In the genomic region with DNA sequence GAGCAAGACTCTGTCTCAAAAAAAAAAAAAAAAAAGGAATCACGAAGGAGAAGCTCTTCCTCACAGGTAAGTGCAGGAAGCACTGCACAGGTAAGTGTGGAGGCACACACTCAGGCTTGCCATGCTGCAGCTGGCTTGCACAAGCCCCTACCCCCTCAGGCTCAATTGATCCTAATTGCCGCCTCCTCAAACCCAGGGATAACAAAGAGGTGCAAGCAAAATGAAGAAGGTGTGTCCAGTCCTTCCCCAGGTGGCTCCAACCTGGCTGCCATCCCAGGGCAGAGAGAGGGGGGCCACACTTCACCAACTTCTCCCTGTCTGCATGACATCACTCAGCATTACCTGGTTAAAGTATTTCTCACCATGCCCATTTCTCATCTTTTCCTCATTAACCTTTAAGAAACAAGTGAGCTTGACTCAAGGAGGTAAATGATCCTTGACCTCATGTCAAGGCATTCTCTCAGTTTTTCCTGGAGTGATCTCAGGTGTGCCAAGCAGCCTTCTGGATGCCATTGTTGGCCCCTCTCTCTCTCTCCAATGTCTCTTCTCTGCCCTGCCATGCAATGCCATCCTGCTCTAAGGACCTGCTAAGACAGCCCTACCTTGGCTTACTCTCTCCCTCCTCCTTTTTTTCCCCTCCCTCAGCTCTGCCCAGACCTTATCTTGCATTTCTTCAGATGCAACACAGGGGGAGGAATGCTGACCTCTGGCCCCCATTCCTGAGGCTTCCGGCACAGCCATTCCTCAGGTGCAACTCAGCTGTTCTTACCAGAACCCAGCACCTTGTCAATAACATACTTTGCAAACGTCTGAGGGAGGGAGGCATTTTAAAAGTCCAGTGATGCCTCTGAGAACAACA, we compare ENCODE assay signal across 28 cellular contexts. TPM values are rescaled to one million over a fixed set of nuclear protein-coding genes. Genes with fewer than 3 reads are reported as not detected.
DNase-seq lines count a peak whose midpoint lies in the region; ATAC-seq and TF ChIP-seq lines count a peak whose summit lies in the region.
"Had no signal": no experiment of that assay in that cellular context is flagged by ENCODE, and none has a peak within 500 bp of the region (broad histone marks: within the 10 kb centered on the region; RNA-seq: fewer than 3 reads in every experiment).

No MANE protein-coding gene starts in this region.

- H3F3A ChIP-seq in GM23338 (replicated peaks; ENCODE audit: low read depth) = no peaks in the 10 kb centered on the region

- H4K8ac ChIP-seq in trophoblast cell (ENCODE audit: low read depth, low read length) = peak overlapping the region; percentile 32

- intact Hi-C loops in naive thymus-derived CD4-positive, alpha-beta T cell (cut with micrococcal nuclease) = no loop called here
- intact Hi-C loops in natural killer cell (cut with micrococcal nuclease) = no loop called here

- peak; percentile 15 for DNase-seq in GM23338 (ENCODE audit: low spot score)
- DNase-seq in NCI-H69 (lab: John Stamatoyannopoulos, UW) = peak; percentile 53
- DNase-seq in coronary artery (ENCODE audit: low spot score) = peak; percentile 43
- DNase-seq in trophoblast cell = peak; percentile 88 to 90
- no peak for DNase-seq in naive thymus-derived CD4-positive, alpha-beta T cell
- no peak for DNase-seq in natural killer cell
- DNase-seq: activated B cell treated with CpG ODN at 0.5 μM for 24 hours; activated CD8-positive, alpha-beta T cell treated with anti-CD3 and anti-CD28 coated beads, Interleukin-2, amount 10 ng/mL, durations not matched to agents 7 days and 5 days; activated T-cell treated with anti-CD3 and anti-CD28 coated beads, Interleukin-2, amount 50 U/mL, for 72 hours; DND-41; effector CD8-positive, alpha-beta T cell; Karpas-422; NCI-H1048; NCI-H2171; stimulated activated naive CD4-positive, alpha-beta T cell treated with Interleukin-2 at 50 U/mL for 16 hours had no signal

- H3K18ac ChIP-seq in trophoblast cell (ENCODE audit: low read length) = no peak overlapping the region

- peak; percentile 70 for ATAC-seq in GM23338
- no peak for ATAC-seq in naive thymus-derived CD4-positive, alpha-beta T cell
- no peak for ATAC-seq in GM19351 (IDR thresholded peaks at IDR 0.05; ENCODE audit: unreplicated experiment)
- no peak for ATAC-seq in natural killer cell
- ATAC-seq: activated CD8-positive, alpha-beta T cell treated with anti-CD3 and anti-CD28 coated beads, Interleukin-2, amount 10 ng/mL, durations not matched to agents 7 days and 5 days; activated T-cell treated with anti-CD3 and anti-CD28 coated beads, Interleukin-2, amount 50 U/mL, for 72 hours; CD8-positive, alpha-beta T cell had no signal

- H3K9ac ChIP-seq in trophoblast cell (ENCODE audit: low read length) = no peak overlapping the region
- H3K9ac ChIP-seq: neural progenitor cell had no signal

- H3K27ac Mint-ChIP-seq in GM23338 (no peak overlapping the region), natural killer cell (no peak overlapping the region)
- H3K27ac Mint-ChIP-seq in naive thymus-derived CD4-positive, alpha-beta T cell = peak overlapping the region in 1 of 9 donors; percentile 5
- H3K27ac Mint-ChIP-seq: activated B cell treated with CpG ODN at 0.5 μM for 24 hours; activated CD8-positive, alpha-beta T cell treated with anti-CD3 and anti-CD28 coated beads, Interleukin-2, amount 10 ng/mL, durations not matched to agents 7 days and 5 days; activated naive CD4-positive, alpha-beta T cell treated with anti-CD3 and anti-CD28 coated beads, Interleukin-2, amount 50 U/mL, for 24 hours; activated T-cell treated with anti-CD3 and anti-CD28 coated beads, Interleukin-2, amount 50 U/mL, for 72 hours; CD8-positive, alpha-beta T cell; neural progenitor cell; progenitor cell of endocrine pancreas had no signal

- H2BK120ac ChIP-seq in trophoblast cell (ENCODE audit: insufficient read depth, low read length, poor library complexity) = no peak overlapping the region

- H3K4me1 Mint-ChIP-seq in GM23338 (peaks cover 9% of the 10 kb centered on the region), natural killer cell (no peaks in the 10 kb centered on the region)
- H3K4me1 Mint-ChIP-seq in naive thymus-derived CD4-positive, alpha-beta T cell = no peaks in the 10 kb centered on the region
- H3K4me1 Mint-ChIP-seq: activated B cell treated with CpG ODN at 0.5 μM for 24 hours; activated naive CD4-positive, alpha-beta T cell treated with anti-CD3 and anti-CD28 coated beads, Interleukin-2, amount 50 U/mL, for 24 hours had no signal

- no peaks in the 10 kb centered on the region; the same call in 2 of the 3 replicates for H3K36me3 Mint-ChIP-seq in GM23338 (ENCODE audit: low read depth)
- H3K36me3 Mint-ChIP-seq in naive thymus-derived CD4-positive, alpha-beta T cell = no peaks in the 10 kb centered on the region
- H3K36me3 Mint-ChIP-seq in natural killer cell = no peaks in the 10 kb centered on the region
- H3K36me3 Mint-ChIP-seq: activated naive CD4-positive, alpha-beta T cell treated with anti-CD3 and anti-CD28 coated beads, Interleukin-2, amount 50 U/mL, for 24 hours; CD8-positive, alpha-beta T cell; neural progenitor cell had no signal

- H3K4me2 ChIP-seq in GM23338 (no peak overlapping the region), trophoblast cell (ENCODE audit: low read length) (peak overlapping the region; percentile 16)
- H3K4me2 ChIP-seq: neural progenitor cell had no signal

- no peak overlapping the region for H2BK5ac ChIP-seq in trophoblast cell (ENCODE audit: low read depth, low read length, poor library complexity)

- no peaks in the 10 kb centered on the region for H4K20me1 ChIP-seq in GM23338 (replicated peaks; ENCODE audit: insufficient read depth)

- H2AK5ac ChIP-seq in trophoblast cell (ENCODE audit: low read length) = no peak overlapping the region

- H3K14ac ChIP-seq in trophoblast cell (ENCODE audit: low read length) = no peak overlapping the region

- H3K27me3 ChIP-seq in GM23338 (ENCODE audit: insufficient read depth) (no peaks in the 10 kb centered on the region), trophoblast cell (ENCODE audit: insufficient read depth, low read length) (no peaks in the 10 kb centered on the region)
- no peaks in the 10 kb centered on the region for H3K27me3 ChIP-seq in naive thymus-derived CD4-positive, alpha-beta T cell (ENCODE audit: control insufficient read depth in 2 of 2, insufficient read depth in 2 of 2, low read length in 2 of 2)
- H3K27me3 ChIP-seq: neural progenitor cell had no signal

- no peak overlapping the region for H3K23ac ChIP-seq in trophoblast cell (ENCODE audit: low read length)

- no peak overlapping the region for H3K4me3 ChIP-seq in GM23338
- H3K4me3 ChIP-seq in coronary artery = no peak overlapping the region
- no peak overlapping the region for H3K4me3 ChIP-seq in trophoblast cell (ENCODE audit: low read depth, low read length)
- H3K4me3 ChIP-seq in naive thymus-derived CD4-positive, alpha-beta T cell (ENCODE audit: low read length) = no peak overlapping the region
- H3K4me3 ChIP-seq: esophagus muscularis mucosa, neural progenitor cell, SK-N-MC had no signal

- no peak overlapping the region for H3K4ac ChIP-seq in trophoblast cell (ENCODE audit: low read depth, low read length)

- no peak overlapping the region for H3K4me3 Mint-ChIP-seq in GM23338
- H3K4me3 Mint-ChIP-seq in naive thymus-derived CD4-positive, alpha-beta T cell = no peak overlapping the region
- H3K4me3 Mint-ChIP-seq in natural killer cell = no peak overlapping the region
- H3K4me3 Mint-ChIP-seq: activated B cell treated with CpG ODN at 0.5 μM for 24 hours; activated CD8-positive, alpha-beta T cell treated with anti-CD3 and anti-CD28 coated beads, Interleukin-2, amount 10 ng/mL, durations not matched to agents 7 days and 5 days; activated naive CD4-positive, alpha-beta T cell treated with anti-CD3 and anti-CD28 coated beads, Interleukin-2, amount 50 U/mL, for 24 hours; activated T-cell treated with anti-CD3 and anti-CD28 coated beads, Interleukin-2, amount 50 U/mL, for 72 hours; CD8-positive, alpha-beta T cell; neural progenitor cell had no signal

- H3K9me3 ChIP-seq in trophoblast cell (ENCODE audit: insufficient read depth, low read depth, low read length) = no peaks in the 10 kb centered on the region
- H3K9me3 ChIP-seq in naive thymus-derived CD4-positive, alpha-beta T cell (ENCODE audit: control insufficient read depth in 2 of 3, low read length in 3 of 3) = no peaks in the 10 kb centered on the region
- H3K9me3 ChIP-seq: esophagus muscularis mucosa had no signal

- H3K36me3 ChIP-seq in GM23338 (ENCODE audit: insufficient read depth) (no peaks in the 10 kb centered on the region), trophoblast cell (ENCODE audit: control insufficient read depth in 1 of 2, insufficient read depth in 2 of 2, low read length in 2 of 2) (no peaks in the 10 kb centered on the region)
- no peaks in the 10 kb centered on the region for H3K36me3 ChIP-seq in naive thymus-derived CD4-positive, alpha-beta T cell (ENCODE audit: control insufficient read depth in 2 of 3, insufficient read depth in 3 of 3, low read length in 3 of 3)
- H3K36me3 ChIP-seq: esophagus muscularis mucosa had no signal

- no CpG with 5 or more reads among the region's 4 CpGs for WGBS in trophoblast cell (ENCODE audit: extremely low coverage, insufficient coverage, insufficient read length)

- H4K12ac ChIP-seq in trophoblast cell (ENCODE audit: low read depth, low read length) = no peak overlapping the region

- CTCF ChIA-PET in naive thymus-derived CD4-positive, alpha-beta T cell (lab: Charles Lee) = interaction anchor here (0.7 to 1.1 kb wide), 3 partner anchors 18 to 306 kb away, joined by 3 to 6 read pairs (median 4); no protein-coding TSS in a partner anchor

- H2BK12ac ChIP-seq in trophoblast cell (ENCODE audit: low read length) = peak overlapping the region; percentile 69

- TF ChIP-seq CTCF in GM23338 (conservative IDR thresholded peaks at IDR 0.05; ENCODE audit: low read depth in 2 of 2) (no peak), coronary artery (IDR thresholded peaks at IDR 0.05) (no peak), natural killer cell (IDR thresholded peaks at IDR 0.05) (no peak)

- POLR2A ChIA-PET in naive thymus-derived CD4-positive, alpha-beta T cell (lab: Charles Lee) = interaction anchor here (0.6 kb wide), 1 partner anchor 514 kb away, joined by 4 read pairs; no protein-coding TSS in a partner anchor

- peak overlapping the region; percentile 66 for H4K91ac ChIP-seq in trophoblast cell (ENCODE audit: low read depth, low read length)

- H3K27ac ChIP-seq in GM23338 (ENCODE audit: low read depth) (no peak overlapping the region), coronary artery (no peak overlapping the region), trophoblast cell (ENCODE audit: low read depth, low read length) (peak overlapping the region; percentile 7)
- H3K27ac ChIP-seq in naive thymus-derived CD4-positive, alpha-beta T cell (ENCODE audit: low read depth, low read length) = no peak overlapping the region
- H3K27ac ChIP-seq: esophagus muscularis mucosa, neural progenitor cell, SK-N-MC had no signal

- H3K4me1 ChIP-seq in GM23338 (ENCODE audit: insufficient read depth) (no peaks in the 10 kb centered on the region), trophoblast cell (ENCODE audit: control insufficient read depth in 1 of 2, insufficient read depth in 2 of 2, low read length in 2 of 2) (peaks cover 18 to 20% of the 10 kb centered on the region in 2 experiments)
- no peaks in the 10 kb centered on the region for H3K4me1 ChIP-seq in naive thymus-derived CD4-positive, alpha-beta T cell (ENCODE audit: control insufficient read depth in 2 of 2, insufficient read depth in 2 of 2, low read length in 2 of 2)
- H3K4me1 ChIP-seq: esophagus muscularis mucosa had no signal

- peaks cover 5% of the 10 kb centered on the region for H3K79me1 ChIP-seq in trophoblast cell (ENCODE audit: low read length)

- peaks cover 6% of the 10 kb centered on the region; the same call in 2 of the 3 replicates for H3K9me3 Mint-ChIP-seq in GM23338
- H3K9me3 Mint-ChIP-seq in naive thymus-derived CD4-positive, alpha-beta T cell = peaks cover 0 to 8% (median 0%) of the 10 kb centered on the region in 11 donors
- H3K9me3 Mint-ChIP-seq in natural killer cell = no peaks in the 10 kb centered on the region
- H3K9me3 Mint-ChIP-seq: activated naive CD4-positive, alpha-beta T cell treated with anti-CD3 and anti-CD28 coated beads, Interleukin-2, amount 50 U/mL, for 24 hours; CD8-positive, alpha-beta T cell had no signal

- H3K27me3 Mint-ChIP-seq in GM23338 (ENCODE audit: insufficient read depth, low read depth, poor library complexity) = peaks cover 3% of the 10 kb centered on the region
- H3K27me3 Mint-ChIP-seq in naive thymus-derived CD4-positive, alpha-beta T cell = peaks cover 0 to 26% (median 4%) of the 10 kb centered on the region in 5 donors
- peaks cover 0 to 23% of the 10 kb centered on the region in 2 donors for H3K27me3 Mint-ChIP-seq in natural killer cell (ENCODE audit: low read depth in 2 of 2)
- H3K27me3 Mint-ChIP-seq: activated naive CD4-positive, alpha-beta T cell treated with anti-CD3 and anti-CD28 coated beads, Interleukin-2, amount 50 U/mL, for 24 hours had no signal

- H3K79me2 ChIP-seq in GM23338 (replicated peaks; ENCODE audit: insufficient read depth) (no peaks in the 10 kb centered on the region), trophoblast cell (ENCODE audit: control insufficient read depth, insufficient read depth, low read length, poor library complexity) (no peaks in the 10 kb centered on the region)

- H2AFZ ChIP-seq in GM23338 (no peak overlapping the region), trophoblast cell (ENCODE audit: insufficient read depth, low read length, poor library complexity) (no peak overlapping the region)
- H2AFZ ChIP-seq: neural progenitor cell had no signal

- no peaks in the 10 kb centered on the region for H3K9me2 ChIP-seq in GM23338 (ENCODE audit: insufficient read depth)

RNA-seq across cellular contexts. Expression of gene TRPV6, which starts 13.1 kb away (rescaled TPM):
- total RNA-seq in GM23338 (2014; rRNA removed; shearing (Covaris generic)) = 0.43 and 0.80 TPM in 2 replicates
- polyA plus RNA-seq in GM23338 (2016; fragmentation: Nextera tagmentation; extraction: Ambion mirVana) = 0.08 and 0.17 TPM in 2 replicates
- 1.2 and 1.3 TPM in 2 replicates for polyA plus RNA-seq in trophoblast cell (2013)
- total RNA-seq in naive thymus-derived CD4-positive, alpha-beta T cell = under 1 TPM in 1 of 5 experiments, not detected in 4; 0.05 TPM
- polyA plus RNA-seq in naive thymus-derived CD4-positive, alpha-beta T cell = not detected
- not detected for total RNA-seq in natural killer cell
- total RNA-seq: activated B cell treated with CpG ODN at 0.5 μM for 24 hours; activated CD8-positive, alpha-beta T cell treated with anti-CD3 and anti-CD28 coated beads, Interleukin-2, amount 10 ng/mL, durations not matched to agents 7 days and 5 days; CD8-positive, alpha-beta T cell; esophagus muscularis mucosa; H4; skeletal muscle tissue had no signal

RNA-seq across cellular contexts. Expression of gene TRPV5, which starts 34.9 kb away (rescaled TPM):
- total RNA-seq in GM23338 (2014; rRNA removed; shearing (Covaris generic)) = not detected in 2 replicates
- not detected in 2 replicates for polyA plus RNA-seq in GM23338 (2016; fragmentation: Nextera tagmentation; extraction: Ambion mirVana)
- polyA plus RNA-seq in trophoblast cell (2013) = 0.03 TPM in 1 of 2 replicates, not detected in the other
- total RNA-seq in naive thymus-derived CD4-positive, alpha-beta T cell = not detected
- polyA plus RNA-seq in naive thymus-derived CD4-positive, alpha-beta T cell = not detected
- not detected for total RNA-seq in natural killer cell
- total RNA-seq: activated CD8-positive, alpha-beta T cell treated with anti-CD3 and anti-CD28 coated beads, Interleukin-2, amount 10 ng/mL, durations not matched to agents 7 days and 5 days; astrocyte; CD8-positive, alpha-beta T cell; H4; mononuclear cell; skeletal muscle tissue had no signal

RNA-seq across cellular contexts. Expression of gene LLCFC1, which starts 40.7 kb away (rescaled TPM):
- not detected in 2 replicates for total RNA-seq in GM23338 (2014; rRNA removed; shearing (Covaris generic))
- not detected in 2 replicates for polyA plus RNA-seq in GM23338 (2016; fragmentation: Nextera tagmentation; extraction: Ambion mirVana)
- not detected in 2 replicates for polyA plus RNA-seq in trophoblast cell (2013)
- under 1 TPM in 1 of 5 experiments, not detected in 4; 0.76 TPM for total RNA-seq in naive thymus-derived CD4-positive, alpha-beta T cell
- polyA plus RNA-seq in naive thymus-derived CD4-positive, alpha-beta T cell = not detected
- not detected for total RNA-seq in natural killer cell
- total RNA-seq: activated B cell treated with CpG ODN at 0.5 μM for 24 hours; activated CD8-positive, alpha-beta T cell treated with anti-CD3 and anti-CD28 coated beads, Interleukin-2, amount 10 ng/mL, durations not matched to agents 7 days and 5 days; activated T-cell treated with anti-CD3 and anti-CD28 coated beads, Interleukin-2, amount 50 U/mL, for 72 hours; astrocyte; CD8-positive, alpha-beta T cell; cerebellum; esophagus muscularis mucosa; H4; mononuclear cell; progenitor cell of endocrine pancreas; skeletal muscle tissue had no signal
- polyA plus RNA-seq: thymus had no signal

RNA-seq across cellular contexts. Expression of gene EPHB6, which starts 43.7 kb away (rescaled TPM):
- 18.1 and 20.8 TPM in 2 replicates for total RNA-seq in GM23338 (2014; rRNA removed; shearing (Covaris generic))
- 27.5 and 33.2 TPM in 2 replicates for polyA plus RNA-seq in GM23338 (2016; fragmentation: Nextera tagmentation; extraction: Ambion mirVana)
- polyA plus RNA-seq in trophoblast cell (2013) = 21.5 and 25.0 TPM in 2 replicates
- 100 to 1,000 TPM in 2 of 5 experiments, 10 to 100 TPM in 2, 1 to 10 TPM in 1; 9.8 to 110 (median 78.8) TPM for total RNA-seq in naive thymus-derived CD4-positive, alpha-beta T cell
- 10 to 100 TPM; 36.9 to 55.6 TPM for polyA plus RNA-seq in naive thymus-derived CD4-positive, alpha-beta T cell
- 1 to 10 TPM; 2.3 to 6.8 (median 6.5) TPM for total RNA-seq in natural killer cell

Comparison
In these comparisons a context has a peak if more than half of its experiments do, and no peak if none do; other contexts are left out.
1. DNase-seq: peak in GM23338 (single experiment), NCI-H69 (single experiment), coronary artery (single experiment) and trophoblast cell (2 of 2); none in naive thymus-derived CD4-positive, alpha-beta T cell (0 of 9) and natural killer cell (single experiment).